Comparison of ENCODE assay signal across 26 cellular contexts in the genomic region with DNA sequence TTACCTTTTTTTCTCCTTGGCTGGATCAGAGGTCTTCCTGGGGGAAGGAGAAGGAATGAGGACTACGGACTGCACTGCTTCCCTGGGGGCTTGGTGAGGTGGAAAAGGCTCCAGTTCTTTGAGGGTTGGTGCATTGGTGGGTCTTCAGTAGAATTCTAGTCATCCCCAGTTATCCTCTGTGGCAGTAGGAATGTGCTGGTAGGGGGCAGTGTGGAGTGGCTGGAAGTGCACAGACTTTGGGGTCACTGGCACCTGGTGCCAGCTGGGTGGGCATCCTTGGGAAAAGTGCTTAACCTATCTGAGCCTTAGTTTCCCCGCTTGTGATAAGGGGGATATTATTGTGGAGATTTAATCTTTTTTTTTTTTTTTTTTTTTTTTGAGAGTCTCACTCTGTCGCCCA. TPM values are rescaled to one million over a fixed set of nuclear protein-coding genes. Genes with fewer than 3 reads are reported as not detected.
DNase-seq lines count a peak whose midpoint lies in the region; ATAC-seq and TF ChIP-seq lines count a peak whose summit lies in the region.
"Had no signal": no experiment of that assay in that cellular context is flagged by ENCODE, and none has a peak within 500 bp of the region (broad histone marks: within the 10 kb centered on the region; RNA-seq: fewer than 3 reads in every experiment).

No MANE protein-coding gene starts in this region.

- no peak overlapping the region for H3K27ac Mint-ChIP-seq in endodermal cell
- H3K27ac Mint-ChIP-seq: IgD-negative memory B cell, progenitor cell of endocrine pancreas, type B pancreatic cell had no signal

- H3K27me3 ChIP-seq in cardiac muscle cell, result no peaks in the 10 kb centered on the region
- no peaks in the 10 kb centered on the region for H3K27me3 ChIP-seq in right atrium auricular region
- H3K27me3 ChIP-seq in endodermal cell (ENCODE audit: control insufficient read depth, insufficient read depth, low read length, poor library complexity, severe bottlenecking), result no peaks in the 10 kb centered on the region
- H3K27me3 ChIP-seq in upper lobe of right lung, result no peaks in the 10 kb centered on the region
- H3K27me3 ChIP-seq: heart left ventricle, SJSA1 had no signal

- H3K79me2 ChIP-seq in OCI-LY7 (ENCODE audit: insufficient read depth, low read depth, low read length), result no peaks in the 10 kb centered on the region

- no peak overlapping the region for H3K9ac ChIP-seq in endodermal cell (ENCODE audit: extremely low read depth, low read length, poor library complexity, severe bottlenecking)

- no peak overlapping the region for H2AFZ ChIP-seq in OCI-LY7 (ENCODE audit: low read length)

- H3K4me2 ChIP-seq in OCI-LY7 (ENCODE audit: low read length), result no peak overlapping the region

- H3K9me2 ChIP-seq in OCI-LY7 (ENCODE audit: insufficient read depth, low read length), result no peaks in the 10 kb centered on the region

- BruUV-seq in OCI-LY7 (replicated peaks; lab: Mats Ljungman, UMichigan), result no TSS peak

- peaks cover 25% of the 10 kb centered on the region for H3K36me3 Mint-ChIP-seq in endodermal cell (ENCODE audit: low read depth)
- H3K36me3 Mint-ChIP-seq: type B pancreatic cell had no signal

- H3K4me1 Mint-ChIP-seq in endodermal cell, result peaks cover 11% of the 10 kb centered on the region
- H3K4me1 Mint-ChIP-seq: IgD-negative memory B cell had no signal

- POLR2A ChIA-PET in OCI-LY7 (lab: Charles Lee), result no interaction called here

- TF ChIP-seq CTCF in cardiac muscle cell (IDR thresholded peaks at IDR 0.05; ENCODE audit: low read depth, low read length), result peak; percentile 19
- TF ChIP-seq CTCF in right atrium auricular region (IDR thresholded peaks at IDR 0.05), result no peak
- TF ChIP-seq CTCF in OCI-LY7 (conservative IDR thresholded peaks at IDR 0.05; ENCODE audit: low read length), result 0 out of 2 replicates have a peak, but pooled peaks have one; percentile 21
- TF ChIP-seq CTCF in endodermal cell (conservative IDR thresholded peaks at IDR 0.05), result peak; percentile 59
- TF ChIP-seq CTCF in upper lobe of right lung (IDR thresholded peaks at IDR 0.05), result no peak

- WGBS in endodermal cell (ENCODE audit: insufficient coverage in 1 of 2, insufficient read length in 1 of 2), 2 experiments, result 92% methylated on average over 1 of the region's 3 CpGs; no CpG with 5 or more reads in 1 of the 2 experiments

- H4K20me1 ChIP-seq in OCI-LY7 (ENCODE audit: insufficient read depth, low read length), result 0 out of 2 replicates have a peak, but pooled peaks cover 4% of the 10 kb centered on the region

- H3K4me3 ChIP-seq in cardiac muscle cell, result no peak overlapping the region
- no peak overlapping the region for H3K4me3 ChIP-seq in right atrium auricular region
- H3K4me3 ChIP-seq in OCI-LY7 (ENCODE audit: low read depth, low read length, poor library complexity, severe bottlenecking), result no peak overlapping the region
- H3K4me3 ChIP-seq in endodermal cell (ENCODE audit: low read length), result no peak overlapping the region
- no peak overlapping the region for H3K4me3 ChIP-seq in upper lobe of right lung
- H3K4me3 ChIP-seq: HAP-1, heart left ventricle, lung, SJSA1 had no signal

- H3K27ac ChIP-seq in cardiac muscle cell (no peak overlapping the region), right atrium auricular region (no peak overlapping the region), OCI-LY7 (ENCODE audit: low read depth, low read length, poor library complexity, severe bottlenecking) (no peak overlapping the region), endodermal cell (ENCODE audit: low read depth, low read length) (no peak overlapping the region), upper lobe of right lung (no peak overlapping the region)
- H3K27ac ChIP-seq: SJSA1 had no signal

- peaks cover 18% of the 10 kb centered on the region for H3K4me1 ChIP-seq in cardiac muscle cell (ENCODE audit: low read depth)
- H3K4me1 ChIP-seq in right atrium auricular region, result peaks cover 0 to 41% of the 10 kb centered on the region in 2 donors
- H3K4me1 ChIP-seq in OCI-LY7 (ENCODE audit: insufficient read depth, low read length, poor library complexity, severe bottlenecking), result no peaks in the 10 kb centered on the region
- peaks cover 12% of the 10 kb centered on the region for H3K4me1 ChIP-seq in endodermal cell (ENCODE audit: control insufficient read depth, insufficient read depth, low read length)
- peaks cover 25% of the 10 kb centered on the region for H3K4me1 ChIP-seq in upper lobe of right lung
- H3K4me1 ChIP-seq: HAP-1 had no signal

- H3K4me3 Mint-ChIP-seq in endodermal cell, result no peak overlapping the region
- H3K4me3 Mint-ChIP-seq: IgD-negative memory B cell, type B pancreatic cell had no signal

- intact Hi-C loops in OCI-LY7 (cut with micrococcal nuclease; ENCODE audit: unreplicated experiment) (no loop called here), upper lobe of right lung (cut with DNase I) (loop anchor here (10.0 kb wide), 2 partner anchors 147 to 267 kb away; a partner anchor contains a TSS)

- no peak for TF ChIP-seq POLR2A in GM18505 (IDR thresholded peaks at IDR 0.05; ENCODE audit: borderline replicate concordance, extremely low read depth, insufficient read depth, insufficient read length)

- H3K9me3 Mint-ChIP-seq in endodermal cell, result no peaks in the 10 kb centered on the region
- H3K9me3 Mint-ChIP-seq: IgD-negative memory B cell, type B pancreatic cell had no signal

- CTCF ChIA-PET in OCI-LY7 (lab: Charles Lee; ENCODE audit: unreplicated experiment), result no interaction called here

- H3K9me3 ChIP-seq in cardiac muscle cell (ENCODE audit: low read depth) (no peaks in the 10 kb centered on the region), right atrium auricular region (no peaks in the 10 kb centered on the region), OCI-LY7 (ENCODE audit: low read length) (no peaks in the 10 kb centered on the region), endodermal cell (ENCODE audit: control insufficient read depth, low read length) (no peaks in the 10 kb centered on the region), upper lobe of right lung (no peaks in the 10 kb centered on the region)
- H3K9me3 ChIP-seq: HAP-1, heart left ventricle, SJSA1 had no signal

- H3K27me3 Mint-ChIP-seq in endodermal cell (ENCODE audit: insufficient read depth), result no peaks in the 10 kb centered on the region
- H3K27me3 Mint-ChIP-seq: IgD-negative memory B cell, progenitor cell of endocrine pancreas had no signal

- H3K36me3 ChIP-seq in cardiac muscle cell, result peaks cover 6% of the 10 kb centered on the region
- H3K36me3 ChIP-seq in right atrium auricular region, result no peaks in the 10 kb centered on the region
- no peaks in the 10 kb centered on the region for H3K36me3 ChIP-seq in OCI-LY7 (ENCODE audit: insufficient read depth, low read length)
- peaks cover 5% of the 10 kb centered on the region for H3K36me3 ChIP-seq in endodermal cell (ENCODE audit: control insufficient read depth, insufficient read depth, low read length)
- no peaks in the 10 kb centered on the region for H3K36me3 ChIP-seq in upper lobe of right lung
- H3K36me3 ChIP-seq: HAP-1, SJSA1 had no signal

- ATAC-seq in upper lobe of right lung, result no peak
- no peak for ATAC-seq in GM18505 (IDR thresholded peaks at IDR 0.05; ENCODE audit: unreplicated experiment)
- no peak for ATAC-seq in HG02759 (IDR thresholded peaks at IDR 0.05; ENCODE audit: unreplicated experiment)
- ATAC-seq: heart left ventricle had no signal

- DNase-seq in cardiac muscle cell (ENCODE audit: low read depth in 1 of 2, low spot score in 1 of 2) (no peak), right atrium auricular region (ENCODE audit: low spot score) (no peak), OCI-LY7 (ENCODE audit: low spot score) (no peak), endodermal cell (no peak), upper lobe of right lung (peak; percentile 10), foreskin melanocyte (no peak)
- DNase-seq: activated CD4-positive, alpha-beta T cell treated with anti-CD3 and anti-CD28 coated beads for 1 hour; activated T-cell treated with anti-CD3 and anti-CD28 coated beads, Interleukin-2, amount 50 U/mL, for 1 hour; AML-193; cortex of kidney; NCI-H510A; NK-92 treated with Interleukin-12 subunit alpha and Interleukin-12 subunit beta, amount 100 ng/mL, for 24 hours had no signal

RNA-seq across cellular contexts. Expression of a gene that starts 6.3 kb away (rescaled TPM):
- total RNA-seq in cardiac muscle cell, result not detected in 2 replicates
- polyA plus RNA-seq in cardiac muscle cell, result 0.78 TPM in 1 of 2 replicates, not detected in the other
- not detected for total RNA-seq in right atrium auricular region
- not detected in 2 replicates for total RNA-seq in OCI-LY7 (2014; rRNA removed; shearing (Covaris generic))
- total RNA-seq in OCI-LY7 (2022), result not detected in 2 replicates
- total RNA-seq in endodermal cell, result 1 to 10 TPM; 1.5 to 3.2 TPM
- not detected for polyA plus RNA-seq in endodermal cell (2013, experiment 1 of 2)
- not detected for polyA plus RNA-seq in endodermal cell (2013, experiment 2 of 2)
- not detected for total RNA-seq in upper lobe of right lung
- total RNA-seq: A172; lung; MCF 10A; progenitor cell of endocrine pancreas; RPMI7951; SJSA1; subcutaneous adipose tissue; T-helper 1 cell treated with Interleukin-12 subunit alpha and Interleukin-12 subunit beta and Interleukin-4 antibody, amounts not matched to agents 30 ng/mL and 1 ng/mL, for 36 hours had no signal
- polyA plus RNA-seq: heart left ventricle, IgD-negative memory B cell, lung had no signal

RNA-seq across cellular contexts. Expression of a gene that starts 53.1 kb away (rescaled TPM):
- total RNA-seq in cardiac muscle cell (31.3 and 33.1 TPM in 2 replicates), right atrium auricular region (10 to 100 TPM; 30.5 to 38.2 TPM), OCI-LY7 (2022) (70.3 and 76.8 TPM in 2 replicates), endodermal cell (10 to 100 TPM; 77.8 to 80.5 TPM), upper lobe of right lung (61.4 TPM)
- 30.0 and 57.4 TPM in 2 replicates for polyA plus RNA-seq in cardiac muscle cell
- total RNA-seq in OCI-LY7 (2014; rRNA removed; shearing (Covaris generic)), result 41.0 and 43.3 TPM in 2 replicates
- polyA plus RNA-seq in endodermal cell (2013, experiment 1 of 2), result 67.6 TPM
- polyA plus RNA-seq in endodermal cell (2013, experiment 2 of 2), result 54.9 TPM

Comparison
In these comparisons a context has a peak if more than half of its experiments do, and no peak if none do; other contexts are left out.
1. CTCF ChIP-seq: peak in cardiac muscle cell (single experiment), OCI-LY7 (single experiment) and endodermal cell (single experiment); none in right atrium auricular region (0 of 2) and upper lobe of right lung (single experiment).